In the genomic region with DNA sequence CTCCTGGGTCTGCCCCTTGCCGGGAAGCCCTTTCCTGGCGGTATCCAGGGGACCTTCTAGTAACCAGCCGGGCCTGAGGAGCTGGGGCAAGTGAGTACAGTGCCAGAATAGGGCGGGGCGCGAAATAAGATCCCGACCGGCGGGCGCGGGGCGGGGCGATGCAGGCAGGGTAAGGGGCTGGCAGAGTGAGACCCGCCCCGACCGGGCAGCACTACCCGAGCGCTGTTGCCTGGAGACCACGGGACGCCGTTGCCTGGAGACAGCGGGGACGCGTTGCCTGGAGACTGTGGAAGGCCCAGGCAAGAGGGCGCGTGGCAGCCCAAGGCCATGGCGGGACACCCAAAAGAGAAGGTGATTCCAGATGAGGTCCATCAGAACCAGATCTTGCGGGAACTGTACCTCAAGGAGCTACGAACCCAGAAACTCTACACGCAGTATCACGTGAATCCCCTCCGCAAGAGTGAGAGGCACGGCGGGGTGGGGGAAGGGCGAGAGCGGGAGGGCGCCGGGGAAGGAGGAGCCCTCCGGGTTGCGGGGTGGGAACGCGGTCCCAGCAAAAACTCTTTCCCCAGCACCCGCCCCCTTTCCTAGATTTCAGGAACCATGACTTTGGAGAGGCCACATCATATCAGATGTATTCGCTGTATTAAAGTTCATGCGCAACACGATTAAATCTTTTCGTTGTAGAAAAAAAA, we compare ENCODE assay signal across 8 cellular contexts. TPM values are rescaled to one million over a fixed set of nuclear protein-coding genes. Genes with fewer than 3 reads are reported as not detected.
DNase-seq lines count a peak whose midpoint lies in the region; ATAC-seq and TF ChIP-seq lines count a peak whose summit lies in the region.

No MANE protein-coding gene starts in this region.

- no peak overlapping the region for H3K27ac ChIP-seq in KMS-11
- H3K27ac ChIP-seq in SJCRH30 = no peak overlapping the region
- no peak overlapping the region for H3K27ac ChIP-seq in iPS-18a (ENCODE audit: low read length)
- no peak overlapping the region for H3K27ac ChIP-seq in sigmoid colon

- TF ChIP-seq POLR2A in sigmoid colon (IDR thresholded peaks at IDR 0.05) = no peak

- ATAC-seq in HG02623 (IDR thresholded peaks at IDR 0.05; ENCODE audit: unreplicated experiment) (no peak), HG03196 (IDR thresholded peaks at IDR 0.05; ENCODE audit: unreplicated experiment) (no peak)

- intact Hi-C loops in CD14-positive monocyte (cut with micrococcal nuclease) = no loop called here
- intact Hi-C loops in sigmoid colon (cut with DNase I) = no loop called here

- peak overlapping the region; percentile 22; the same call in 1 of the 2 replicates for H2AFZ ChIP-seq in KMS-11 (ENCODE audit: low read depth)

- H3K9ac ChIP-seq in KMS-11 (no peak overlapping the region), iPS-18a (ENCODE audit: low read length) (no peak overlapping the region)

- no peaks in the 10 kb centered on the region for H3K27me3 ChIP-seq in KMS-11 (ENCODE audit: insufficient read depth, low read depth)
- 0 out of 2 replicates have a peak, but pooled peaks cover 3% of the 10 kb centered on the region for H3K27me3 ChIP-seq in SJCRH30
- H3K27me3 ChIP-seq in iPS-18a (ENCODE audit: control insufficient read depth, insufficient read depth, low read length) = no peaks in the 10 kb centered on the region
- peaks cover 0 to 75% (median 8%) of the 10 kb centered on the region in 3 donors for H3K27me3 ChIP-seq in sigmoid colon

- peaks cover 0 to 6% (median 0%) of the 10 kb centered on the region in 7 donors for H3K9me3 Mint-ChIP-seq in CD14-positive monocyte

- 7 to 11% methylated on average over 47 of the region's 47 CpGs for WGBS in sigmoid colon, 2 donors

- no peak overlapping the region for H3K4me3 ChIP-seq in KMS-11 (IDR thresholded peaks at IDR 0.05; ENCODE audit: insufficient read depth, low read depth, low read length)
- peak overlapping the region; percentile 15 for H3K4me3 ChIP-seq in SJCRH30
- H3K4me3 ChIP-seq in iPS-18a (ENCODE audit: low read length) = peak overlapping the region; percentile 58
- peak overlapping the region; percentile 17 to 49 (median 36) for H3K4me3 ChIP-seq in sigmoid colon

- H3K36me3 ChIP-seq in KMS-11 (ENCODE audit: insufficient read depth) (no peaks in the 10 kb centered on the region), SJCRH30 (no peaks in the 10 kb centered on the region), iPS-18a (ENCODE audit: control insufficient read depth, low read depth, low read length) (no peaks in the 10 kb centered on the region), sigmoid colon (no peaks in the 10 kb centered on the region)

- H3K9me3 ChIP-seq in SJCRH30 (replicated peaks) (no peaks in the 10 kb centered on the region), iPS-18a (ENCODE audit: control insufficient read depth, low read depth, low read length) (no peaks in the 10 kb centered on the region), sigmoid colon (no peaks in the 10 kb centered on the region)

- H3K27me3 Mint-ChIP-seq in CD14-positive monocyte (ENCODE audit: low read depth in 3 of 3) = peaks cover 53 to 60% (median 56%) of the 10 kb centered on the region in 3 donors

- peak overlapping the region; percentile 17; the same call in 1 of the 2 replicates for H3K4me2 ChIP-seq in KMS-11

- no peak overlapping the region for H3K27ac Mint-ChIP-seq in CD14-positive monocyte

- DNase-seq in CD14-positive monocyte (ENCODE audit: low spot score) = no peak
- peak; percentile 88 for DNase-seq in SJCRH30
- peak; percentile 32 to 86 for DNase-seq in T47D (ENCODE audit: low read depth in 1 of 2, low spot score in 1 of 2)
- peak; percentile 68 for DNase-seq in sigmoid colon

- peaks cover 6% of the 10 kb centered on the region for H3K4me1 Mint-ChIP-seq in CD14-positive monocyte

- no peak for TF ChIP-seq EP300 in sigmoid colon (IDR thresholded peaks at IDR 0.05)

- no peaks in the 10 kb centered on the region for H3K79me2 ChIP-seq in KMS-11 (ENCODE audit: insufficient read depth, low read depth)

- H3K4me3 Mint-ChIP-seq in CD14-positive monocyte = peak overlapping the region; percentile 20 to 82

- in situ Hi-C loops in T47D (cut with HindIII; ENCODE audit: low pct_unique_long_range_greater_than_20kb, low sequenced_read_pairs) = no loop called here

- no peaks in the 10 kb centered on the region; the same call in 1 of the 2 replicates for H4K20me1 ChIP-seq in KMS-11 (ENCODE audit: insufficient read depth)

- H3K4me1 ChIP-seq in KMS-11 (ENCODE audit: low read depth, poor library complexity, severe bottlenecking) (no peaks in the 10 kb centered on the region), SJCRH30 (no peaks in the 10 kb centered on the region), iPS-18a (ENCODE audit: control insufficient read depth, low read depth, low read length) (peaks cover 11% of the 10 kb centered on the region), sigmoid colon (peaks cover 0 to 12% (median 9%) of the 10 kb centered on the region in 4 donors)

- H3K36me3 Mint-ChIP-seq in CD14-positive monocyte = peaks cover 0 to 3% of the 10 kb centered on the region in 2 donors

- TF ChIP-seq CTCF in CD14-positive monocyte (IDR thresholded peaks at IDR 0.05) (no peak), KMS-11 (conservative IDR thresholded peaks at IDR 0.05; ENCODE audit: low read depth, low read length) (no peak), sigmoid colon (IDR thresholded peaks at IDR 0.05) (no peak)

RNA-seq across cellular contexts. Expression of gene EBNA1BP2, which starts 24.3 kb away (rescaled TPM):
- 10 to 100 TPM; 30.9 to 37.2 TPM for polyA plus RNA-seq in CD14-positive monocyte
- 95.8 and 97.2 TPM in 2 replicates for total RNA-seq in SJCRH30 (2014; rRNA removed; shearing (Covaris generic))
- 10 to 100 TPM; 34.9 to 48.7 (median 41.6) TPM for total RNA-seq in sigmoid colon
- polyA plus RNA-seq in sigmoid colon = 10 to 100 TPM; 51.6 to 75.0 (median 63.7) TPM

RNA-seq across cellular contexts. Expression of gene CFAP57, which starts 24.4 kb away (rescaled TPM):
- polyA plus RNA-seq in CD14-positive monocyte = under 1 TPM in 1 of 2 donors, not detected in 1; 0.05 TPM
- total RNA-seq in SJCRH30 (2014; rRNA removed; shearing (Covaris generic)) = 0.04 TPM in 1 of 2 replicates, not detected in the other
- total RNA-seq in sigmoid colon = under 1 TPM in 1 of 4 donors, not detected in 3; under 0.01 TPM
- polyA plus RNA-seq in sigmoid colon = under 1 TPM in 1 of 3 donors, not detected in 2; 0.06 TPM
